Comparison of ENCODE assay signal across 1 cellular context in genomic region chr19:14782978-14783545, GRCh38.
TF ChIP-seq lines count a peak whose summit lies in the region.

No MANE protein-coding gene starts in this region.

TF ChIP-seq in K562, 482 proteins besides CTCF, POLR2A, EP300 and RAD21:
- TF ChIP-seq ARID1B (IDR thresholded peaks at IDR 0.05) (peak; percentile 36; the same call in 1 of the 2 replicates), ADNP (tag; IDR thresholded peaks at IDR 0.05) (peak; percentile 99), ZNF146 (CRISPR knock-in tag; IDR thresholded peaks at IDR 0.05; ENCODE audit: unreplicated experiment) (no peak), ZNF507 (tag; conservative IDR thresholded peaks at IDR 0.05) (no peak), TRIM24 (IDR thresholded peaks at IDR 0.05) (peak in 1 of 2 experiments; percentile 25; a peak in 1 of 4 replicates), ATF7 (IDR thresholded peaks at IDR 0.05) (0 out of 2 replicates have a peak, but pooled peaks have one; percentile 44), ZNF347 (CRISPR knock-in tag; IDR thresholded peaks at IDR 0.05; ENCODE audit: low read depth) (no peak), TFAP4 (CRISPR knock-in tag; IDR thresholded peaks at IDR 0.05; ENCODE audit: borderline replicate concordance) (peak; percentile 27; the same call in 1 of the 2 replicates), LCOR (CRISPR knock-in tag; IDR thresholded peaks at IDR 0.05) (peak; percentile 52; the same call in 1 of the 2 replicates), HOXB6 (CRISPR knock-in tag; IDR thresholded peaks at IDR 0.05; ENCODE audit: borderline replicate concordance) (no peak), NFRKB (IDR thresholded peaks at IDR 0.05; ENCODE audit: low read depth) (peak; percentile 70), BHLHE40 (IDR thresholded peaks at IDR 0.05; ENCODE audit: low read length) (peak; percentile 5; the same call in 1 of the 2 replicates), ZNF121 (CRISPR knock-in tag; conservative IDR thresholded peaks at IDR 0.05) (no peak), NR2C1 (IDR thresholded peaks at IDR 0.05) (no peak), NR2C1 (tag; IDR thresholded peaks at IDR 0.05) (no peak), TBP (optimal IDR thresholded peaks at IDR 0.05; ENCODE audit: low read depth, low read length) (no peak), MBD1 (CRISPR knock-in tag; IDR thresholded peaks at IDR 0.05) (no peak), GATA2 (CRISPR knock-in tag; IDR thresholded peaks at IDR 0.05) (peak; percentile 16; the same call in 1 of the 2 replicates), JUND (IDR thresholded peaks at IDR 0.05; ENCODE audit: borderline replicate concordance, low read depth, low read length) (peak; percentile 18; the same call in 1 of the 2 replicates), JUND (tag; IDR thresholded peaks at IDR 0.05; ENCODE audit: borderline replicate concordance, low read depth, low read length) (0 out of 3 replicates have a peak, but pooled peaks have one; percentile 19), PTTG1 (tag; IDR thresholded peaks at IDR 0.05; ENCODE audit: low read depth) (no peak), MTA1 (IDR thresholded peaks at IDR 0.05; ENCODE audit: borderline replicate concordance) (0 out of 2 replicates have a peak, but pooled peaks have one; percentile 24), PKNOX1 (IDR thresholded peaks at IDR 0.05) (peak; percentile 11; the same call in 1 of the 2 replicates), SOX6 (IDR thresholded peaks at IDR 0.05) (peak; percentile 77), FOSL1 (tag; conservative IDR thresholded peaks at IDR 0.05) (peak; percentile 75), SP1 (CRISPR knock-in tag; IDR thresholded peaks at IDR 0.05) (0 out of 2 replicates have a peak, but pooled peaks have one; percentile 24), HNRNPH1 (optimal IDR thresholded peaks at IDR 0.05; ENCODE audit: low read depth, low read length) (no peak), DPF2 (IDR thresholded peaks at IDR 0.05) (0 out of 2 replicates have a peak, but pooled peaks have one; percentile 27), RBM17 (IDR thresholded peaks at IDR 0.05; ENCODE audit: borderline replicate concordance, low read depth, low read length) (no peak), ATF6 (CRISPR knock-in tag; IDR thresholded peaks at IDR 0.05) (no peak), ESRRA (IDR thresholded peaks at IDR 0.05; ENCODE audit: borderline replicate concordance, low read depth) (peak; percentile 51; the same call in 1 of the 2 replicates), ATF1 (CRISPR knock-in tag; IDR thresholded peaks at IDR 0.05) (no peak), ATF1 (tag; IDR thresholded peaks at IDR 0.05) (peak; percentile 13; the same call in 1 of the 2 replicates), E2F6 (IDR thresholded peaks at IDR 0.05; ENCODE audit: borderline replicate concordance in 1 of 2, extremely low read depth in 1 of 2, insufficient read depth in 1 of 2, insufficient read length in 1 of 2, low read depth in 1 of 2, low read length in 1 of 2, poor library complexity in 1 of 2, severe bottlenecking in 1 of 2) (peak in 1 of 2 experiments; percentile 7), NCOA6 (IDR thresholded peaks at IDR 0.05) (no peak), SAFB2 (IDR thresholded peaks at IDR 0.05; ENCODE audit: borderline replicate concordance, low read depth, low read length, severe bottlenecking) (no peak), ATF3 (IDR thresholded peaks at IDR 0.05) (peak; percentile 44; the same call in 1 of the 2 replicates), ATF3 (CRISPR knock-in tag; conservative IDR thresholded peaks at IDR 0.05) (no peak), SMARCE1 (IDR thresholded peaks at IDR 0.05) (peak; percentile 53; the same call in 1 of the 2 replicates), ZBTB40 (IDR thresholded peaks at IDR 0.05) (0 out of 2 replicates have a peak, but pooled peaks have one; percentile 23), ZBTB40 (CRISPR knock-in tag; IDR thresholded peaks at IDR 0.05) (no peak), KDM1A (IDR thresholded peaks at IDR 0.05) (0 out of 4 replicates have a peak, but pooled peaks of 1 of the 2 experiments have one; percentile 14)
